Comparison of ENCODE assay signal across 8 cellular contexts in genomic region chr11:27183672-27184457, GRCh38.
DNase-seq lines count a peak whose midpoint lies in the region; ATAC-seq, FAIRE-seq and TF ChIP-seq lines count a peak whose summit lies in the region.

No MANE protein-coding gene starts in this region.

- H3K36me3 ChIP-seq in KMS-11 (ENCODE audit: insufficient read depth) (no peaks in the 10 kb centered on the region), bronchial epithelial cell (ENCODE audit: control insufficient read depth, insufficient read depth, low read length) (no peaks in the 10 kb centered on the region)

- no peaks in the 10 kb centered on the region for H3K4me1 ChIP-seq in KMS-11 (ENCODE audit: low read depth, poor library complexity, severe bottlenecking)

- H3K79me2 ChIP-seq in KMS-11 (ENCODE audit: insufficient read depth, low read depth): no peaks in the 10 kb centered on the region

- peak; percentile 61 for TF ChIP-seq CTCF in GM12873 (IDR thresholded peaks at IDR 0.05; ENCODE audit: insufficient read depth, low read depth, low read length, missing control alignments)
- TF ChIP-seq CTCF in KMS-11 (conservative IDR thresholded peaks at IDR 0.05; ENCODE audit: low read depth, low read length): peak; percentile 80
- peak; percentile 53 for TF ChIP-seq CTCF in bronchial epithelial cell (IDR thresholded peaks at IDR 0.05; ENCODE audit: insufficient read depth, low read length, severe bottlenecking)

- no peak overlapping the region for H3K4me3 ChIP-seq in KMS-11 (IDR thresholded peaks at IDR 0.05; ENCODE audit: insufficient read depth, low read depth, low read length)
- H3K4me3 ChIP-seq in bronchial epithelial cell (ENCODE audit: low read depth, low read length): no peak overlapping the region

- no peak overlapping the region for H3K27ac ChIP-seq in KMS-11

- intact Hi-C loops in left colon (cut with DNase I, micrococcal nuclease): loop anchor here (2.0 to 5.0 kb wide), 3 partner anchors 113 to 303 kb away; no protein-coding TSS in a partner anchor

- H4K20me1 ChIP-seq in KMS-11 (ENCODE audit: insufficient read depth): no peaks in the 10 kb centered on the region

- DNase-seq in AG08395 (ENCODE audit: low spot score) (peak; percentile 68), RKO (ENCODE audit: low spot score) (peak; percentile 71), bronchial epithelial cell (ENCODE audit: low read depth) (peak; percentile 59), left colon (peak in 1 of 2 donors; percentile 69), mesenteric fat pad (ENCODE audit: low spot score) (no peak)
- DNase-seq in stimulated activated CD8-positive, alpha-beta memory T cell treated with anti-CD3 and anti-CD28 coated beads, Interleukin-2, amount 100 ng/mL, for 48 hours (ENCODE audit: low read depth in 2 of 2): peak; percentile 2 to 7

- FAIRE-seq in bronchial epithelial cell (lab: Jason Lieb, UNC): no peak

- peak; percentile 33 for ATAC-seq in left colon

- H3K9ac ChIP-seq in KMS-11: no peak overlapping the region

- H3K27me3 ChIP-seq in KMS-11 (ENCODE audit: insufficient read depth, low read depth): no peaks in the 10 kb centered on the region
- no peaks in the 10 kb centered on the region for H3K27me3 ChIP-seq in bronchial epithelial cell (ENCODE audit: control insufficient read depth, insufficient read depth, low read length)

- no peak overlapping the region; the same call in 1 of the 2 replicates for H2AFZ ChIP-seq in KMS-11 (ENCODE audit: low read depth)

- H3K4me2 ChIP-seq in KMS-11: no peak overlapping the region
